Comparison of ENCODE assay signal across 37 cellular contexts in the genomic region with DNA sequence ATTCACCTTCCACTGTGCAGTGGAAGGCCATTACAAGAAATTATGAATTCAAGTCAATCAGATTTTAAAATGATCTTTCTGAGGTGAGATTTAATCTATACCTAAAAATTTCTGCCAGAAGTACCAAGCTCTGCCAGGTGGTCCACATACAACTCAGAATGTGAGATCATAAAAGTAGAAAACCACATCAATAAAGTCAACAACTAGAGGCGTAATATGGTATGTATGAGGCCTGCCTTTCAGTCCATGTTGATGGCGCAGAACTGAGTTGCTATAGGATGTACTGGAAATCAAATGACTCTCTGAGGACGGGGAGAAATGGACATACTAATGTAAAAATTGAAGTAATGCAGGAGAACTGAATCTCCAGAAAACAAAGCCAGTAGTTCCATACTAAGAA.
"Had no signal": no experiment of that assay in that cellular context is flagged by ENCODE, and none has a peak within 500 bp of the region (broad histone marks: within the 10 kb centered on the region; RNA-seq: fewer than 3 reads in every experiment).

No MANE protein-coding gene starts in this region.

- H3K27me3 Mint-ChIP-seq: brain had no signal

- H3K36me3 Mint-ChIP-seq: activated naive CD4-positive, alpha-beta T cell treated with anti-CD3 and anti-CD28 coated beads, Interleukin-2, amount 10 ng/mL, durations not matched to agents 7 days and 5 days; activated naive CD4-positive, alpha-beta T cell treated with anti-CD3 and anti-CD28 coated beads, Interleukin-2, amount 50 U/mL, for 24 hours; activated naive CD4-positive, alpha-beta T cell treated with anti-CD3 and anti-CD28 coated beads, Interleukin-2, amount 50 U/mL, for 72 hours; activated naive CD8-positive, alpha-beta T cell; activated naive CD8-positive, alpha-beta T cell treated with anti-CD3 and anti-CD28 coated beads for 36 hours; activated naive CD8-positive, alpha-beta T cell treated with anti-CD3 and anti-CD28 coated beads, Interleukin-2, amount 10 ng/mL, durations not matched to agents 7 days and 5 days; brain had no signal

- H3K9me3 Mint-ChIP-seq: activated naive CD4-positive, alpha-beta T cell treated with anti-CD3 and anti-CD28 coated beads for 36 hours; activated naive CD4-positive, alpha-beta T cell treated with anti-CD3 and anti-CD28 coated beads, Interleukin-2, amount 10 ng/mL, durations not matched to agents 7 days and 5 days; activated naive CD4-positive, alpha-beta T cell treated with anti-CD3 and anti-CD28 coated beads, Interleukin-2, amount 50 U/mL, for 24 hours; activated naive CD4-positive, alpha-beta T cell treated with anti-CD3 and anti-CD28 coated beads, Interleukin-2, amount 50 U/mL, for 72 hours; activated naive CD8-positive, alpha-beta T cell treated with anti-CD3 and anti-CD28 coated beads for 36 hours; activated naive CD8-positive, alpha-beta T cell treated with anti-CD3 and anti-CD28 coated beads, Interleukin-2, amount 10 ng/mL, durations not matched to agents 7 days and 5 days; activated naive CD8-positive, alpha-beta T cell treated with anti-CD3 and anti-CD28 coated beads, Interleukin-2, amount 50 U/mL, for 24 hours; activated T-cell treated with anti-CD3 and anti-CD28 coated beads, Interleukin-2, amount 50 U/mL, for 24 hours; activated T-cell treated with anti-CD3 and anti-CD28 coated beads, Interleukin-2, amount 50 U/mL, for 4 hours; activated T-cell treated with anti-CD3 and anti-CD28 coated beads, Interleukin-2, amount 50 U/mL, for 72 hours; activated T-helper 1 cell treated with anti-CD3 and anti-CD28 coated beads, Interleukin-12 subunit alpha, Interleukin-12 subunit beta, Interleukin-2, Interleukin-4 antibody, amounts not matched to agents 30 ng/mL and 10 ng/mL and 1 ng/mL, durations not matched to agents 14 hours and 24 hours and 36 hours; activated T-helper 17 cell treated with anti-CD3 and anti-CD28 coated beads, Interleukin-2, amount 50 U/mL, for 72 hours; activated T-helper 2 cell treated with anti-CD3 and anti-CD28 coated beads, Interferon-gamma antibody, Interleukin-2, Interleukin-4, amounts not matched to agents 10 μg/mL and 5 μg/mL and 100 μg/mL, durations not matched to agents 14 hours and 24 hours and 36 hours; central memory CD8-positive, alpha-beta T cell had no signal

- H3K4me3 Mint-ChIP-seq: activated naive CD4-positive, alpha-beta T cell treated with anti-CD3 and anti-CD28 coated beads for 36 hours; activated naive CD4-positive, alpha-beta T cell treated with anti-CD3 and anti-CD28 coated beads, Interleukin-2, amount 10 ng/mL, durations not matched to agents 7 days and 5 days; activated naive CD4-positive, alpha-beta T cell treated with anti-CD3 and anti-CD28 coated beads, Interleukin-2, amount 50 U/mL, for 24 hours; activated naive CD8-positive, alpha-beta T cell; activated naive CD8-positive, alpha-beta T cell treated with anti-CD3 and anti-CD28 coated beads for 36 hours; activated naive CD8-positive, alpha-beta T cell treated with anti-CD3 and anti-CD28 coated beads, Interleukin-2, amount 10 ng/mL, durations not matched to agents 7 days and 5 days; activated naive CD8-positive, alpha-beta T cell treated with anti-CD3 and anti-CD28 coated beads, Interleukin-2, amount 50 U/mL, for 24 hours; activated T-cell treated with anti-CD3 and anti-CD28 coated beads, Interleukin-2, amount 50 U/mL, for 24 hours; activated T-cell treated with anti-CD3 and anti-CD28 coated beads, Interleukin-2, amount 50 U/mL, for 4 hours; activated T-cell treated with anti-CD3 and anti-CD28 coated beads, Interleukin-2, amount 50 U/mL, for 72 hours; activated T-helper 1 cell treated with anti-CD3 and anti-CD28 coated beads, Interleukin-12 subunit alpha, Interleukin-12 subunit beta, Interleukin-2, Interleukin-4 antibody, amounts not matched to agents 30 ng/mL and 10 ng/mL and 1 ng/mL, durations not matched to agents 14 hours and 24 hours and 36 hours; activated T-helper 17 cell treated with anti-CD3 and anti-CD28 coated beads, Interleukin-2, amount 50 U/mL, for 72 hours; brain; central memory CD8-positive, alpha-beta T cell had no signal

- H3K27ac ChIP-seq: adrenal gland, ascending aorta, body of pancreas, brain microvascular endothelial cell, breast epithelium, cardiac muscle cell had no signal

- DNase-seq: activated effector memory CD4-positive, alpha-beta T cell treated with anti-CD3 and anti-CD28 coated beads, Interleukin-2, amount 50 U/mL, for 16 hours; activated effector memory CD4-positive, alpha-beta T cell treated with Interleukin-2 at 50 U/mL for 16 hours; activated gamma-delta T cell; activated gamma-delta T cell treated with Interleukin-2 at 50 U/mL for 16 hours; activated naive CD4-positive, alpha-beta T cell; activated naive CD4-positive, alpha-beta T cell treated with anti-CD3 and anti-CD28 coated beads for 36 hours; activated naive CD4-positive, alpha-beta T cell treated with anti-CD3 and anti-CD28 coated beads, Interleukin-2, amount 10 ng/mL, durations not matched to agents 7 days and 5 days; activated naive CD4-positive, alpha-beta T cell treated with anti-CD3 and anti-CD28 coated beads, Interleukin-2, amount 50 U/mL, for 16 hours; activated naive CD4-positive, alpha-beta T cell treated with Interleukin-2 at 50 U/mL for 16 hours; activated naive CD8-positive, alpha-beta T cell treated with anti-CD3 and anti-CD28 coated beads for 36 hours; activated naive CD8-positive, alpha-beta T cell treated with anti-CD3 and anti-CD28 coated beads, Interleukin-2, amount 10 ng/mL, durations not matched to agents 7 days and 5 days; activated naive CD8-positive, alpha-beta T cell treated with anti-CD3 and anti-CD28 coated beads, Interleukin-2, amount 50 U/mL, for 24 hours; activated T-cell treated with anti-CD3 and anti-CD28 coated beads, Interleukin-2, amount 50 U/mL, for 24 hours; activated T-cell treated with anti-CD3 and anti-CD28 coated beads, Interleukin-2, amount 50 U/mL, for 4 hours; activated T-cell treated with anti-CD3 and anti-CD28 coated beads, Interleukin-2, amount 50 U/mL, for 48 hours; activated T-cell treated with anti-CD3 and anti-CD28 coated beads, Interleukin-2, amount 50 U/mL, for 72 hours; adrenal gland; amniotic stem cell; amygdala; anterior cingulate cortex; aorta; body of pancreas; brain microvascular endothelial cell; caudate nucleus; central memory CD4-positive, alpha-beta T cell; cerebellar nuclear complex had no signal

- H3K36me3 ChIP-seq: adrenal gland, ascending aorta, brain microvascular endothelial cell, breast epithelium, cardiac muscle cell had no signal

- H3K9me3 ChIP-seq: adrenal gland, ascending aorta, body of pancreas, breast epithelium had no signal

- H3K27ac Mint-ChIP-seq: activated naive CD4-positive, alpha-beta T cell treated with anti-CD3 and anti-CD28 coated beads for 36 hours; activated naive CD4-positive, alpha-beta T cell treated with anti-CD3 and anti-CD28 coated beads, Interleukin-2, amount 10 ng/mL, durations not matched to agents 7 days and 5 days; activated naive CD4-positive, alpha-beta T cell treated with anti-CD3 and anti-CD28 coated beads, Interleukin-2, amount 50 U/mL, for 24 hours; activated naive CD4-positive, alpha-beta T cell treated with anti-CD3 and anti-CD28 coated beads, Interleukin-2, amount 50 U/mL, for 72 hours; activated naive CD8-positive, alpha-beta T cell; activated naive CD8-positive, alpha-beta T cell treated with anti-CD3 and anti-CD28 coated beads for 36 hours; activated naive CD8-positive, alpha-beta T cell treated with anti-CD3 and anti-CD28 coated beads, Interleukin-2, amount 10 ng/mL, durations not matched to agents 7 days and 5 days; activated naive CD8-positive, alpha-beta T cell treated with anti-CD3 and anti-CD28 coated beads, Interleukin-2, amount 50 U/mL, for 24 hours; activated T-cell treated with anti-CD3 and anti-CD28 coated beads, Interleukin-2, amount 50 U/mL, for 24 hours; activated T-cell treated with anti-CD3 and anti-CD28 coated beads, Interleukin-2, amount 50 U/mL, for 72 hours; activated T-helper 1 cell treated with anti-CD3 and anti-CD28 coated beads, Interleukin-12 subunit alpha, Interleukin-12 subunit beta, Interleukin-2, Interleukin-4 antibody, amounts not matched to agents 30 ng/mL and 10 ng/mL and 1 ng/mL, durations not matched to agents 14 hours and 24 hours and 36 hours; activated T-helper 17 cell treated with anti-CD3 and anti-CD28 coated beads, Interleukin-2, amount 50 U/mL, for 72 hours; activated T-helper 2 cell treated with anti-CD3 and anti-CD28 coated beads, Interferon-gamma antibody, Interleukin-2, Interleukin-4, amounts not matched to agents 10 μg/mL and 5 μg/mL and 100 μg/mL, durations not matched to agents 14 hours and 24 hours and 36 hours; brain had no signal

- H3K4me3 ChIP-seq: adrenal gland, ascending aorta, body of pancreas, breast epithelium, cardiac muscle cell had no signal

- H3K4me1 ChIP-seq: adrenal gland, ascending aorta, body of pancreas, breast epithelium had no signal

- H3K4me1 Mint-ChIP-seq: activated naive CD4-positive, alpha-beta T cell treated with anti-CD3 and anti-CD28 coated beads, Interleukin-2, amount 10 ng/mL, durations not matched to agents 7 days and 5 days; activated naive CD4-positive, alpha-beta T cell treated with anti-CD3 and anti-CD28 coated beads, Interleukin-2, amount 50 U/mL, for 24 hours; activated naive CD8-positive, alpha-beta T cell treated with anti-CD3 and anti-CD28 coated beads for 36 hours; activated naive CD8-positive, alpha-beta T cell treated with anti-CD3 and anti-CD28 coated beads, Interleukin-2, amount 10 ng/mL, durations not matched to agents 7 days and 5 days; activated naive CD8-positive, alpha-beta T cell treated with anti-CD3 and anti-CD28 coated beads, Interleukin-2, amount 50 U/mL, for 24 hours; activated T-helper 17 cell treated with anti-CD3 and anti-CD28 coated beads, Interleukin-2, amount 50 U/mL, for 72 hours; central memory CD8-positive, alpha-beta T cell had no signal

- ATAC-seq: activated naive CD4-positive, alpha-beta T cell treated with anti-CD3 and anti-CD28 coated beads, Interleukin-2, amount 50 U/mL, for 72 hours; activated naive CD8-positive, alpha-beta T cell treated with anti-CD3 and anti-CD28 coated beads, Interleukin-2, amount 50 U/mL, for 24 hours; activated T-cell treated with anti-CD3 and anti-CD28 coated beads, Interleukin-2, amount 50 U/mL, for 4 hours; activated T-cell treated with anti-CD3 and anti-CD28 coated beads, Interleukin-2, amount 50 U/mL, for 72 hours; activated T-helper 17 cell treated with anti-CD3 and anti-CD28 coated beads, Interleukin-2, amount 50 U/mL, for 72 hours; body of pancreas had no signal

- H3K27me3 ChIP-seq: ascending aorta, body of pancreas, brain microvascular endothelial cell, cardiac muscle cell had no signal
